Comparison of ENCODE assay signal across 8 cellular contexts in genomic region chr9:134689320-134690181, GRCh38. TPM values are rescaled to one million over a fixed set of nuclear protein-coding genes. Genes with fewer than 3 reads are reported as not detected.
DNase-seq lines count a peak whose midpoint lies in the region; ATAC-seq, FAIRE-seq and TF ChIP-seq lines count a peak whose summit lies in the region.

No MANE protein-coding gene starts in this region.

- H2AFZ ChIP-seq in H1 (ENCODE audit: low read length), result no peak overlapping the region

- H2BK5ac ChIP-seq in H1 (ENCODE audit: low read depth, low read length), result no peak overlapping the region

- H3K23ac ChIP-seq in H1 (ENCODE audit: insufficient read length), result no peak overlapping the region

- H3K4me3 ChIP-seq in H1 (ENCODE audit: extremely low read depth in 1 of 4, insufficient read depth in 2 of 4, low read depth in 3 of 4, low read length in 4 of 4), result no peak overlapping the region

- H3K79me1 ChIP-seq in H1 (ENCODE audit: low read depth, low read length), result no peaks in the 10 kb centered on the region

- no peak overlapping the region for H3K14ac ChIP-seq in H1 (ENCODE audit: insufficient read length)

- WGBS in H1 (ENCODE audit: extremely low coverage in 1 of 2, insufficient coverage in 1 of 2, insufficient read length in 1 of 2, insufficient replicate concordance in 2 of 2, low coverage in 1 of 2, low lambda C conversion rate in 2 of 2, missing lambda C conversion rate in 1 of 2), 2 experiments, result 63% methylated on average over 19 of the region's 20 CpGs; no CpG with 5 or more reads in 1 of the 2 experiments

- CTCF ChIA-PET in H1 (lab: Charles Lee; ENCODE audit: partially characterized antibody), result interaction anchor here (0.6 to 8.0 kb wide), 41 partner anchors 8 to 1057 kb away, joined by 3 to 54 read pairs (median 4); no protein-coding TSS in a partner anchor

- peaks cover 0 to 5% of the 10 kb centered on the region in 2 experiments; a peak in 1 of 4 replicates for H3K9me3 ChIP-seq in H1 (ENCODE audit: insufficient read depth in 2 of 2, low read depth in 1 of 2, low read length in 1 of 2)

- peaks cover 0 to 4% of the 10 kb centered on the region in 2 experiments for H4K20me1 ChIP-seq in H1 (replicated peaks in 1 of 2; ENCODE audit: control insufficient read depth in 1 of 2, insufficient read depth in 2 of 2, low read length in 2 of 2)

- no peak for TF ChIP-seq EP300 in H1 (IDR thresholded peaks at IDR 0.05; ENCODE audit: borderline replicate concordance in 1 of 2, low read depth in 2 of 2, low read length in 2 of 2)

- TF ChIP-seq CTCF in H1 (IDR thresholded peaks at IDR 0.05; ENCODE audit: control extremely low read depth in 1 of 3, insufficient read depth in 1 of 3, low read depth in 1 of 3, low read length in 3 of 3), result peak in 2 of 3 experiments; percentile 73 to 88; a peak in 3 of 4 replicates

- H4K8ac ChIP-seq in H1 (ENCODE audit: extremely low read depth, insufficient read depth, low read length), result no peak overlapping the region; the same call in 1 of the 2 replicates

- H3K4me1 ChIP-seq in H1 (replicated peaks in 1 of 4; ENCODE audit: control insufficient read depth in 3 of 4, insufficient read depth in 4 of 4, low read length in 3 of 4), result no peaks in the 10 kb centered on the region

- H2BK20ac ChIP-seq in H1 (ENCODE audit: low read length), result no peak overlapping the region

- no peak overlapping the region for H3K4me2 ChIP-seq in H1 (ENCODE audit: insufficient read depth in 1 of 2, low read depth in 2 of 2, low read length in 2 of 2)

- peak; percentile 48 to 58 for TF ChIP-seq RAD21 in H1 (IDR thresholded peaks at IDR 0.05 in 1 of 2, conservative IDR thresholded peaks at IDR 0.05 in 1 of 2; ENCODE audit: low read depth in 2 of 2, low read length in 2 of 2)

- TF ChIP-seq POLR2A in H1 (IDR thresholded peaks at IDR 0.05; ENCODE audit: control extremely low read depth in 1 of 2, low read depth in 2 of 2, low read length in 2 of 2), result no peak

- ATAC-seq in GM19351 (IDR thresholded peaks at IDR 0.05; ENCODE audit: unreplicated experiment), result no peak
- no peak for ATAC-seq in HG02642 (IDR thresholded peaks at IDR 0.05; ENCODE audit: poor library complexity, unreplicated experiment)

- no peak overlapping the region for H2BK120ac ChIP-seq in H1 (replicated peaks; ENCODE audit: low read depth, low read length)

- no peaks in the 10 kb centered on the region for H3K27me3 ChIP-seq in H1 (replicated peaks in 1 of 4; ENCODE audit: control insufficient read depth in 3 of 4, extremely low read depth in 1 of 4, insufficient read depth in 3 of 4, low read length in 3 of 4)

- H3K36me3 ChIP-seq in H1 (ENCODE audit: control insufficient read depth in 2 of 4, insufficient read depth in 4 of 4, low read length in 3 of 4), result no peaks in the 10 kb centered on the region

- H3K23me2 ChIP-seq in H1 (ENCODE audit: low read depth, low read length), result peaks cover 14% of the 10 kb centered on the region; the same call in 1 of the 2 replicates

- H3K18ac ChIP-seq in H1 (ENCODE audit: extremely low read depth, low read length), result no peak overlapping the region

- no peak overlapping the region for H2BK15ac ChIP-seq in H1 (ENCODE audit: low read length)

- H3K4ac ChIP-seq in H1 (replicated peaks; ENCODE audit: insufficient read length, low read depth, low read length), result no peak overlapping the region

- H3K9ac ChIP-seq in H1 (replicated peaks in 1 of 4; ENCODE audit: extremely low read depth in 1 of 4, low read depth in 3 of 4, low read length in 3 of 4), result no peak overlapping the region

- no peak overlapping the region for H3K56ac ChIP-seq in H1 (replicated peaks; ENCODE audit: insufficient read length, low read depth, low read length)

- H3K79me2 ChIP-seq in H1 (ENCODE audit: control insufficient read depth in 1 of 2, insufficient read depth in 2 of 2, low read length in 2 of 2), result no peaks in the 10 kb centered on the region

- H2AK5ac ChIP-seq in H1 (ENCODE audit: low read depth, low read length), result no peak overlapping the region

- POLR2A ChIA-PET in H1 (lab: Charles Lee; ENCODE audit: partially characterized antibody), result no interaction called here

- DNase-seq in 8988T, result peak; percentile 86
- DNase-seq in ELF-1 (ENCODE audit: low read depth, low spot score), result peak; percentile 91
- peak; percentile 58 for DNase-seq in OCI-M1 (lab: John Stamatoyannopoulos, UW)
- DNase-seq in H1 (ENCODE audit: low read depth in 1 of 2, low spot score in 2 of 2), result peak; percentile 21 to 90
- DNase-seq in medulla oblongata (ENCODE audit: extremely low spot score), result peak; percentile 41
- peak; percentile 77 for DNase-seq in urothelium cell line (ENCODE audit: low spot score)

- H3K27ac ChIP-seq in H1 (ENCODE audit: low read depth, low read length), result no peak overlapping the region

- no peak for FAIRE-seq in H1 (lab: Jason Lieb, UNC)
- peak; percentile 79 for FAIRE-seq in urothelium cell line (lab: Jason Lieb, UNC)

- no peak overlapping the region for H4K91ac ChIP-seq in H1 (replicated peaks; ENCODE audit: insufficient read length, low read length)

- H2BK12ac ChIP-seq in H1 (ENCODE audit: low read depth, low read length), result 0 out of 2 replicates have a peak overlapping the region, but pooled peaks have one; percentile 23

- no peak overlapping the region for H4K5ac ChIP-seq in H1 (ENCODE audit: insufficient read length, low read depth, low read length)

TF ChIP-seq in H1, 55 proteins besides CTCF, POLR2A, EP300 and RAD21:
- TF ChIP-seq GABPA (IDR thresholded peaks at IDR 0.05; ENCODE audit: borderline replicate concordance, insufficient read depth, low read length), result peak; percentile 26; the same call in 1 of the 2 replicates
- no peak for TF ChIP-seq ATF3 (IDR thresholded peaks at IDR 0.05; ENCODE audit: insufficient read depth, low read depth, low read length)
- 0 out of 2 replicates have a peak, but pooled peaks have one; percentile 29 for TF ChIP-seq CREB1 (IDR thresholded peaks at IDR 0.05)

RNA-seq across cellular contexts. Expression of gene COL5A1, which starts 47.9 kb away (rescaled TPM):
- 10.5 and 12.0 TPM in 2 replicates for total RNA-seq in H1 (2021; fragmentation: NEBNext Ultra II Directional; extraction: Animal tissue kit (Norgen Biotek cat#: 25700))
- polyA plus RNA-seq in H1 (2011; rRNA removed), result 3.8 and 6.2 TPM in 2 replicates
- polyA plus RNA-seq in H1 (2011; cell fraction: cytosol; rRNA removed), result 4.1 TPM
- 39.3 TPM for polyA plus RNA-seq in H1 (2011; cell fraction: nucleus; rRNA removed)
- polyA plus RNA-seq in H1 (2012, experiment 1 of 2), result 8.9 to 12.1 TPM (median 11.0 TPM) in 4 replicates
- 6.1 TPM for polyA plus RNA-seq in H1 (2012, experiment 2 of 2)
- polyA plus RNA-seq in H1 (2013, experiment 1 of 2), result 11.8 TPM
- 9.6 TPM for polyA plus RNA-seq in H1 (2013, experiment 2 of 2)
- 4.7 and 5.2 TPM in 2 replicates for polyA minus RNA-seq in H1 (2011; rRNA and poly(A)+ RNA removed)
- polyA minus RNA-seq in H1 (2011; cell fraction: cytosol; rRNA and poly(A)+ RNA removed), result 6.1 TPM
- polyA minus RNA-seq in H1 (2011; cell fraction: nucleus; rRNA and poly(A)+ RNA removed), result 12.3 TPM

Comparison
In these comparisons a context has a peak if more than half of its experiments do, and no peak if none do; other contexts are left out.
1. DNase-seq: peak in every context shown above with its lines; median percentile 91 in ELF-1; 86 in 8988T; 77 in urothelium cell line; 58 in OCI-M1; 56 in H1; 41 in medulla oblongata.